In genomic region chr14:92465353-92466067, GRCh38 we compare ENCODE assay signal across 21 cellular contexts. TPM values are rescaled to one million over a fixed set of nuclear protein-coding genes. Genes with fewer than 3 reads are reported as not detected.
DNase-seq lines count a peak whose midpoint lies in the region; ATAC-seq, FAIRE-seq and TF ChIP-seq lines count a peak whose summit lies in the region.
"Had no signal": no experiment of that assay in that cellular context is flagged by ENCODE, and none has a peak within 500 bp of the region (broad histone marks: within the 10 kb centered on the region; RNA-seq: fewer than 3 reads in every experiment).

No MANE protein-coding gene starts in this region.

- FAIRE-seq in H1 (lab: Jason Lieb, UNC): no peak
- FAIRE-seq: D721Med, G401.6 had no signal

- H3K9me3 ChIP-seq in HUES6 (ENCODE audit: control insufficient read depth, insufficient read depth, low read depth, low read length) (peaks cover 13% of the 10 kb centered on the region), H1 (ENCODE audit: insufficient read depth in 2 of 2, low read depth in 1 of 2, low read length in 1 of 2) (no peaks in the 10 kb centered on the region; a peak in 1 of 4 replicates)
- H3K9me3 ChIP-seq: SJSA1 had no signal

- no peak for ATAC-seq in sciatic nerve

- H2BK120ac ChIP-seq in H1 (replicated peaks; ENCODE audit: low read depth, low read length): no peak overlapping the region

- H3K14ac ChIP-seq in H1 (ENCODE audit: insufficient read length): no peak overlapping the region

- no peaks in the 10 kb centered on the region for H4K20me1 ChIP-seq in H1 (replicated peaks in 1 of 2; ENCODE audit: control insufficient read depth in 1 of 2, insufficient read depth in 2 of 2, low read length in 2 of 2)

- H3K79me2 ChIP-seq in H1 (ENCODE audit: control insufficient read depth in 1 of 2, insufficient read depth in 2 of 2, low read length in 2 of 2): no peaks in the 10 kb centered on the region

- no peak for TF ChIP-seq POLR2A in H1 (IDR thresholded peaks at IDR 0.05; ENCODE audit: control extremely low read depth in 1 of 2, low read depth in 2 of 2, low read length in 2 of 2)

- POLR2A ChIA-PET in H1 (lab: Charles Lee; ENCODE audit: partially characterized antibody): no interaction called here
- POLR2A ChIA-PET in HEK293T (lab: Yijun Ruan, JAX): no interaction called here

- H4K5ac ChIP-seq in H1 (ENCODE audit: insufficient read length, low read depth, low read length): no peak overlapping the region

- no peak overlapping the region for H4K8ac ChIP-seq in H1 (ENCODE audit: extremely low read depth, insufficient read depth, low read length)

- H3K27me3 ChIP-seq in HUES6 (ENCODE audit: control insufficient read depth, insufficient read depth, low read length): no peaks in the 10 kb centered on the region
- H3K27me3 ChIP-seq in H1 (replicated peaks in 1 of 4; ENCODE audit: control insufficient read depth in 3 of 4, extremely low read depth in 1 of 4, insufficient read depth in 3 of 4, low read length in 3 of 4): no peaks in the 10 kb centered on the region
- H3K27me3 ChIP-seq: SJSA1 had no signal

- peaks cover 0 to 12% (median 0%) of the 10 kb centered on the region in 7 donors for H3K9me3 Mint-ChIP-seq in CD14-positive monocyte

- intact Hi-C loops in CD14-positive monocyte (cut with micrococcal nuclease): loop anchor here in 1 of 2 donors (10.0 kb wide), 1 partner anchor 49 kb away; the partner anchor contains the start of gene RIN3
- intact Hi-C loops in sciatic nerve (cut with DNase I): no loop called here

- no peak overlapping the region for H4K91ac ChIP-seq in H1 (replicated peaks; ENCODE audit: insufficient read length, low read length)

- no peak overlapping the region for H2BK20ac ChIP-seq in H1 (ENCODE audit: low read length)

- DNase-seq in CD14-positive monocyte (ENCODE audit: low spot score): no peak
- DNase-seq in H1 (ENCODE audit: low read depth in 1 of 2, low spot score in 2 of 2): no peak
- peak; percentile 34 for DNase-seq in sciatic nerve (ENCODE audit: low spot score)
- DNase-seq in stimulated activated CD4-positive, alpha-beta T cell treated with anti-CD3 and anti-CD28 coated beads, Interleukin-2, amount 100 ng/mL, for 24 hours: no peak
- DNase-seq in AG08395 (ENCODE audit: low spot score): no peak
- no peak for DNase-seq in GM19238 (ENCODE audit: insufficient read length, low spot score)
- DNase-seq in HEK293T (ENCODE audit: extremely low spot score): no peak
- DNase-seq: CD4-positive, alpha-beta memory T cell; DMS79 treated with DMSO at 0.1 percent for 48 hours; GOT3; Karpas-422; NCI-H1436 treated with DMSO at 0.1 percent for 48 hours; NCI-H226; NCI-H526; NK-92 treated with Interleukin-12 subunit alpha and Interleukin-12 subunit beta, amount 100 ng/mL, for 24 hours; OCI-M1 had no signal

- TF ChIP-seq CTCF in CD14-positive monocyte (IDR thresholded peaks at IDR 0.05) (no peak), H1 (IDR thresholded peaks at IDR 0.05; ENCODE audit: control extremely low read depth in 1 of 3, insufficient read depth in 1 of 3, low read depth in 1 of 3, low read length in 3 of 3) (no peak)

- H3K27ac ChIP-seq in HUES6 (ENCODE audit: low read depth, low read length): no peak overlapping the region
- H3K27ac ChIP-seq in H1 (ENCODE audit: low read depth, low read length): no peak overlapping the region
- H3K27ac ChIP-seq: RWPE1, SJSA1 had no signal

- H3K27me3 Mint-ChIP-seq in CD14-positive monocyte (ENCODE audit: low read depth in 3 of 3): no peaks in the 10 kb centered on the region

- H3K4me1 Mint-ChIP-seq in CD14-positive monocyte: peaks cover 65% of the 10 kb centered on the region

- TF ChIP-seq RAD21 in H1 (IDR thresholded peaks at IDR 0.05 in 1 of 2, conservative IDR thresholded peaks at IDR 0.05 in 1 of 2; ENCODE audit: low read depth in 2 of 2, low read length in 2 of 2): no peak

- no peak overlapping the region for H2AFZ ChIP-seq in H1 (ENCODE audit: low read length)

- CTCF ChIA-PET in H1 (lab: Charles Lee; ENCODE audit: partially characterized antibody): interaction anchor here (0.9 to 1.9 kb wide), 7 partner anchors 8 to 343 kb away, joined by 3 to 11 read pairs (median 4); partner anchors contain the start of genes CPSF2 and NDUFB1
- CTCF ChIA-PET in HEK293T (lab: Yijun Ruan, JAX): no interaction called here

- TF ChIP-seq EP300 in H1 (IDR thresholded peaks at IDR 0.05; ENCODE audit: borderline replicate concordance in 1 of 2, low read depth in 2 of 2, low read length in 2 of 2): no peak

- 68% methylated on average over 12 of the region's 13 CpGs; no CpG with 5 or more reads in 1 of the 2 experiments for WGBS in H1 (ENCODE audit: extremely low coverage in 1 of 2, insufficient coverage in 1 of 2, insufficient read length in 1 of 2, insufficient replicate concordance in 2 of 2, low coverage in 1 of 2, low lambda C conversion rate in 2 of 2, missing lambda C conversion rate in 1 of 2), 2 experiments

- H3K23me2 ChIP-seq in H1 (ENCODE audit: low read depth, low read length): no peaks in the 10 kb centered on the region

- H3K4me3 ChIP-seq in HUES6 (ENCODE audit: low read depth, low read length): no peak overlapping the region
- H3K4me3 ChIP-seq in H1 (ENCODE audit: extremely low read depth in 1 of 4, insufficient read depth in 2 of 4, low read depth in 3 of 4, low read length in 4 of 4): no peak overlapping the region
- H3K4me3 ChIP-seq: SJSA1 had no signal

- H3K4me1 ChIP-seq in HUES6 (ENCODE audit: control insufficient read depth, insufficient read depth, low read length): 0 out of 2 replicates have a peak, but pooled peaks cover 3% of the 10 kb centered on the region
- H3K4me1 ChIP-seq in H1 (replicated peaks in 1 of 4; ENCODE audit: control insufficient read depth in 3 of 4, insufficient read depth in 4 of 4, low read length in 3 of 4): peaks cover 0 to 2% (median under 1%) of the 10 kb centered on the region in 4 experiments; a peak in 4 of 7 replicates

- peak overlapping the region; percentile 26 for H3K9ac ChIP-seq in HUES6 (ENCODE audit: low read length)
- H3K9ac ChIP-seq in H1 (replicated peaks in 1 of 4; ENCODE audit: extremely low read depth in 1 of 4, low read depth in 3 of 4, low read length in 3 of 4): no peak overlapping the region

- H3K18ac ChIP-seq in H1 (ENCODE audit: extremely low read depth, low read length): no peak overlapping the region

- peaks cover 52 to 84% of the 10 kb centered on the region in 2 donors for H3K36me3 Mint-ChIP-seq in CD14-positive monocyte

- no peaks in the 10 kb centered on the region for H3K79me1 ChIP-seq in H1 (ENCODE audit: low read depth, low read length)

- H3K56ac ChIP-seq in H1 (replicated peaks; ENCODE audit: insufficient read length, low read depth, low read length): no peak overlapping the region

- H2BK5ac ChIP-seq in H1 (ENCODE audit: low read depth, low read length): no peak overlapping the region

- no peak overlapping the region for H3K4me2 ChIP-seq in H1 (ENCODE audit: insufficient read depth in 1 of 2, low read depth in 2 of 2, low read length in 2 of 2)

- H3K27ac Mint-ChIP-seq in CD14-positive monocyte: peak overlapping the region; percentile 85 to 94 (median 92)

- peak overlapping the region; percentile 0 to 25 for H3K4me3 Mint-ChIP-seq in CD14-positive monocyte
- H3K4me3 Mint-ChIP-seq: CD4-positive, alpha-beta memory T cell had no signal

- H2BK12ac ChIP-seq in H1 (ENCODE audit: low read depth, low read length): no peak overlapping the region

- H2AK5ac ChIP-seq in H1 (ENCODE audit: low read depth, low read length): no peak overlapping the region

- H3K36me3 ChIP-seq in HUES6 (ENCODE audit: control insufficient read depth, insufficient read depth, low read length): no peaks in the 10 kb centered on the region
- no peaks in the 10 kb centered on the region for H3K36me3 ChIP-seq in H1 (ENCODE audit: control insufficient read depth in 2 of 4, insufficient read depth in 4 of 4, low read length in 3 of 4)
- H3K36me3 ChIP-seq: SJSA1 had no signal

- H2BK15ac ChIP-seq in H1 (ENCODE audit: low read length): 0 out of 2 replicates have a peak overlapping the region, but pooled peaks have one; percentile 20

- H3K4ac ChIP-seq in H1 (replicated peaks; ENCODE audit: insufficient read length, low read depth, low read length): no peak overlapping the region

- no peak overlapping the region for H3K23ac ChIP-seq in H1 (ENCODE audit: insufficient read length)

TF ChIP-seq in H1, 55 proteins besides CTCF, POLR2A, EP300 and RAD21 (continues in another document):
- TF ChIP-seq, protein P1, sequence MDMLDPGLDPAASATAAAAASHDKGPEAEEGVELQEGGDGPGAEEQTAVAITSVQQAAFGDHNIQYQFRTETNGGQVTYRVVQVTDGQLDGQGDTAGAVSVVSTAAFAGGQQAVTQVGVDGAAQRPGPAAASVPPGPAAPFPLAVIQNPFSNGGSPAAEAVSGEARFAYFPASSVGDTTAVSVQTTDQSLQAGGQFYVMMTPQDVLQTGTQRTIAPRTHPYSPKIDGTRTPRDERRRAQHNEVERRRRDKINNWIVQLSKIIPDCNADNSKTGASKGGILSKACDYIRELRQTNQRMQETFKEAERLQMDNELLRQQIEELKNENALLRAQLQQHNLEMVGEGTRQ (IDR thresholded peaks at IDR 0.05; ENCODE audit: low read length): no peak
- TF ChIP-seq BCL11A (IDR thresholded peaks at IDR 0.05; ENCODE audit: low read depth in 2 of 2, low read length in 2 of 2) (no peak), NRF1 (IDR thresholded peaks at IDR 0.05; ENCODE audit: low read depth, low read length) (no peak)

TF ChIP-seq in HEK293T, 16 proteins besides CTCF, POLR2A, EP300 and RAD21 (continues in another document):
- TF ChIP-seq L3MBTL2 (conservative IDR thresholded peaks at IDR 0.05): no peak
- no peak for TF ChIP-seq ZNF384 (IDR thresholded peaks at IDR 0.05)
- TF ChIP-seq FOXA1 (IDR thresholded peaks at IDR 0.05): no peak
- TF ChIP-seq SP1 (IDR thresholded peaks at IDR 0.05): no peak
- TF ChIP-seq CTBP1 (IDR thresholded peaks at IDR 0.05; ENCODE audit: borderline replicate concordance): no peak
- no peak for TF ChIP-seq BHLHE40 (IDR thresholded peaks at IDR 0.05; ENCODE audit: borderline replicate concordance)

RNA-seq across cellular contexts. Expression of gene RIN3, which starts 48.1 kb away (rescaled TPM):
- polyA plus RNA-seq in CD14-positive monocyte (10 to 100 TPM; 42.8 to 54.6 TPM), H1 (2011; rRNA removed) (0.59 and 0.78 TPM in 2 replicates)
- total RNA-seq in H1 (2021; fragmentation: NEBNext Ultra II Directional; extraction: Animal tissue kit (Norgen Biotek cat#: 25700)): 1.5 and 1.9 TPM in 2 replicates
- polyA plus RNA-seq in H1 (2011; cell fraction: cytosol; rRNA removed): 0.40 TPM
- 1.1 TPM for polyA plus RNA-seq in H1 (2011; cell fraction: nucleus; rRNA removed)
- polyA plus RNA-seq in H1 (2012, experiment 1 of 2): 1.1 to 2.2 TPM (median 1.5 TPM) in 4 replicates
- polyA plus RNA-seq in H1 (2012, experiment 2 of 2): 1.4 TPM
- polyA plus RNA-seq in H1 (2013, experiment 1 of 2): 1.7 TPM
- 1.4 TPM for polyA plus RNA-seq in H1 (2013, experiment 2 of 2)
- 1.3 and 1.4 TPM in 2 replicates for polyA minus RNA-seq in H1 (2011; rRNA and poly(A)+ RNA removed)
- polyA minus RNA-seq in H1 (2011; cell fraction: cytosol; rRNA and poly(A)+ RNA removed): 1.1 TPM
- polyA minus RNA-seq in H1 (2011; cell fraction: nucleus; rRNA and poly(A)+ RNA removed): 3.5 TPM
- 22.1 TPM for total RNA-seq in sciatic nerve
